ENCODE assay signal across 2 cellular contexts in genomic region chr14:81446279-81447007, GRCh38.
TF ChIP-seq lines count a peak whose summit lies in the region.

No MANE protein-coding gene starts in this region.

TF ChIP-seq in HEK293T, 16 proteins besides CTCF, POLR2A, EP300 and RAD21 (continued from another document):
- no peak for TF ChIP-seq ELF4 (IDR thresholded peaks at IDR 0.05)
TF ChIP-seq in HEK293T: peak in this region for 1.

TF ChIP-seq in K562, 482 proteins besides CTCF, POLR2A, EP300 and RAD21 (continued from another document):
- TF ChIP-seq SIX5 (IDR thresholded peaks at IDR 0.05; ENCODE audit: borderline replicate concordance in 1 of 2, insufficient read depth in 1 of 2, low read depth in 1 of 2, low read length in 2 of 2): no peak
- TF ChIP-seq POLR2AphosphoS5 (IDR thresholded peaks at IDR 0.05; ENCODE audit: control insufficient read depth, insufficient read depth, low read depth, low read length): no peak
- peak; percentile 68 for TF ChIP-seq ZNF121 (CRISPR knock-in tag; conservative IDR thresholded peaks at IDR 0.05)
- TF ChIP-seq ZFP91 (CRISPR knock-in tag; IDR thresholded peaks at IDR 0.05): peak; percentile 66; the same call in 1 of the 2 replicates
- TF ChIP-seq ZNF12 (CRISPR knock-in tag; IDR thresholded peaks at IDR 0.05): no peak
